ENCODE assay signal across 11 cellular contexts in the genomic region with DNA sequence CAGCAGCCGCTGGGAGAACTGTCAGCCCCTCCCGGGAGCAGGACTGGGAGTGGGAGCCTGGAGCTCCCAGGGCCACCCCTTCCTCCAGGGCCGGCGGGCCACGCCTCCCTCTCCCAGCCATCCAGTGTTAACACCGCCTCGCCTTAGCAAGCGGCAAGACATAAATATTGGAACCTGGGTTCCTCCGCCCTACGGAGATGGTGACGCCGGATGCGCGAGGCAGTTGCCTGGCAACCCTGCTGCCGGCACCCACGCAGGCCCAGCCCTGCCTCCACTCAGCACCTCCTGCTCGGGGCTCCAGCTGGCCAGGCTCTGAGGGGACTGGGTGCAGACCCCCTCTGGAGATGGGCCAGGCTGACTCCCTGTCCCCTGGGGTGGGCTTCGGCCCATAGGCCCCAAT. TPM values are rescaled to one million over a fixed set of nuclear protein-coding genes. Genes with fewer than 3 reads are reported as not detected.
DNase-seq lines count a peak whose midpoint lies in the region; ATAC-seq and TF ChIP-seq lines count a peak whose summit lies in the region.
"Had no signal": no experiment of that assay in that cellular context is flagged by ENCODE, and none has a peak within 500 bp of the region (broad histone marks: within the 10 kb centered on the region; RNA-seq: fewer than 3 reads in every experiment).

No MANE protein-coding gene starts in this region.

- H3K9me2 ChIP-seq in GM23248 (ENCODE audit: insufficient read depth) = no peaks in the 10 kb centered on the region

- ATAC-seq in GM19351 (IDR thresholded peaks at IDR 0.05; ENCODE audit: unreplicated experiment) = no peak
- ATAC-seq in GM19023 (IDR thresholded peaks at IDR 0.05; ENCODE audit: unreplicated experiment) = no peak

- no peak overlapping the region for H3K4me2 ChIP-seq in GM23248 (ENCODE audit: unreplicated experiment)

- CTCF ChIA-PET in AG04450 (lab: Charles Lee) = no interaction called here

- WGBS in GM23248 (ENCODE audit: low coverage in 1 of 2, low lambda C conversion rate in 2 of 2, missing lambda C conversion rate in 2 of 2), 2 experiments = 2 to 3% methylated on average over 12 to 17 of the region's 18 CpGs

- no peaks in the 10 kb centered on the region for H3K79me2 ChIP-seq in GM23248 (ENCODE audit: insufficient read depth)

- H2AFZ ChIP-seq in GM23248 = no peak overlapping the region

- H3K4me3 ChIP-seq in AG04450 (ENCODE audit: low read depth, low read length) (no peak overlapping the region), GM23248 (no peak overlapping the region)

- H4K20me1 ChIP-seq in GM23248 (ENCODE audit: insufficient read depth) = no peaks in the 10 kb centered on the region

- DNase-seq in AG04450 (ENCODE audit: low read depth, low spot score) (peak; percentile 20), GM23248 (peak; percentile 77), iris pigment epithelial cell (ENCODE audit: low read depth) (peak; percentile 58), NOMO-1 treated with DMSO at 0.1 percent for 48 hours (lab: John Stamatoyannopoulos, UW; ENCODE audit: unreplicated experiment) (no peak), T1000 (lab: John Stamatoyannopoulos, UW) (no peak)
- DNase-seq in activated CD4-positive, alpha-beta T cell treated with anti-CD3 and anti-CD28 coated beads for 48 hours = peak; percentile 59
- DNase-seq: activated CD4-positive, CD25-positive, alpha-beta regulatory T cell; GOT3 had no signal

- H3K36me3 ChIP-seq in GM23248 (ENCODE audit: low read depth) = no peaks in the 10 kb centered on the region

- no peak overlapping the region for H3K9ac ChIP-seq in GM23248

- H3K4me1 ChIP-seq in GM23248 (ENCODE audit: insufficient read depth) = no peaks in the 10 kb centered on the region

- H3K9me3 ChIP-seq in AG04450 (ENCODE audit: control insufficient read depth, insufficient read depth, low read length) (peaks cover 8% of the 10 kb centered on the region; the same call in 1 of the 2 replicates), GM23248 (ENCODE audit: low read depth) (no peaks in the 10 kb centered on the region)

- H3K27me3 ChIP-seq in AG04450 (ENCODE audit: control insufficient read depth, insufficient read depth, low read length) (peaks cover 11% of the 10 kb centered on the region), GM23248 (replicated peaks; ENCODE audit: insufficient read depth) (0 out of 2 replicates have a peak, but pooled peaks cover 7% of the 10 kb centered on the region)

- H3K27ac ChIP-seq in AG04450 (ENCODE audit: low read depth, low read length) = no peak overlapping the region
- H3K27ac ChIP-seq in GM23248 = no peak overlapping the region

- H3F3A ChIP-seq in GM23248 (ENCODE audit: insufficient read depth) = no peaks in the 10 kb centered on the region

- no peak for TF ChIP-seq CTCF in AG04450 (IDR thresholded peaks at IDR 0.05; ENCODE audit: low read depth, low read length)

- in situ Hi-C loops in GM23248 (cut with MboI) = no loop called here

- POLR2A ChIA-PET in AG04450 (lab: Yijun Ruan, JAX) = no interaction called here

RNA-seq across cellular contexts. Expression of gene CACNA1H, which starts 27.4 kb away (rescaled TPM):
- polyA plus RNA-seq in AG04450 (2011; rRNA removed) = 1.5 and 2.1 TPM in 2 replicates
- 3.2 and 6.3 TPM in 2 replicates for polyA minus RNA-seq in AG04450 (2011; rRNA and poly(A)+ RNA removed)
- 0.11 TPM in 1 of 2 replicates, not detected in the other for total RNA-seq in GM23248 (2014; rRNA removed; shearing (Covaris generic))
- not detected in 2 replicates for polyA plus RNA-seq in GM23248 (2016; fragmentation: Nextera tagmentation; extraction: Ambion mirVana)

RNA-seq across cellular contexts. Expression of gene C1QTNF8, which starts 29.4 kb away (rescaled TPM):
- polyA plus RNA-seq in AG04450 (2011; rRNA removed) (not detected in 2 replicates), GM23248 (2016; fragmentation: Nextera tagmentation; extraction: Ambion mirVana) (not detected in 2 replicates)
- not detected in 2 replicates for polyA minus RNA-seq in AG04450 (2011; rRNA and poly(A)+ RNA removed)
- not detected in 2 replicates for total RNA-seq in GM23248 (2014; rRNA removed; shearing (Covaris generic))
- total RNA-seq: myocyte had no signal

RNA-seq across cellular contexts. Expression of gene SSTR5, which starts 52.9 kb away (rescaled TPM):
- not detected in 2 replicates for polyA plus RNA-seq in AG04450 (2011; rRNA removed)
- polyA minus RNA-seq in AG04450 (2011; rRNA and poly(A)+ RNA removed) = not detected in 2 replicates
- total RNA-seq in GM23248 (2014; rRNA removed; shearing (Covaris generic)) = not detected in 2 replicates
- polyA plus RNA-seq in GM23248 (2016; fragmentation: Nextera tagmentation; extraction: Ambion mirVana) = not detected in 2 replicates

Comparison
In these comparisons a context has a peak if more than half of its experiments do, and no peak if none do; other contexts are left out.
1. DNase-seq: peak in AG04450 (single experiment), GM23248 (single experiment), activated CD4-positive, alpha-beta T cell treated with anti-CD3 and anti-CD28 coated beads for 48 hours (single experiment) and iris pigment epithelial cell (single experiment); none in NOMO-1 treated with DMSO at 0.1 percent for 48 hours (single experiment) and T1000 (single experiment).